ENCODE assay signal across 16 cellular contexts in genomic region chr1:178048426-178048825, GRCh38. TPM values are rescaled to one million over a fixed set of nuclear protein-coding genes. Genes with fewer than 3 reads are reported as not detected.
DNase-seq lines count a peak whose midpoint lies in the region; ATAC-seq and TF ChIP-seq lines count a peak whose summit lies in the region.
"Had no signal": no experiment of that assay in that cellular context is flagged by ENCODE, and none has a peak within 500 bp of the region (broad histone marks: within the 10 kb centered on the region; RNA-seq: fewer than 3 reads in every experiment).

No MANE protein-coding gene starts in this region.

- H3K27me3 Mint-ChIP-seq in activated T-cell treated with anti-CD3 and anti-CD28 coated beads, Interleukin-2, amount 50 U/mL, for 4 hours (ENCODE audit: low read depth), result no peaks in the 10 kb centered on the region

- H3K4me3 ChIP-seq in GM23248 (no peak overlapping the region), epithelial cell of esophagus (ENCODE audit: low read length) (no peak overlapping the region), neural cell (ENCODE audit: low read length) (peak overlapping the region; percentile 3)
- H3K4me3 ChIP-seq: SJCRH30 had no signal

- no peak overlapping the region for H3K4me3 Mint-ChIP-seq in activated T-cell treated with anti-CD3 and anti-CD28 coated beads, Interleukin-2, amount 50 U/mL, for 4 hours
- H3K4me3 Mint-ChIP-seq: CD4-positive, alpha-beta memory T cell; H9 had no signal

- no peaks in the 10 kb centered on the region for H3K9me3 ChIP-seq in GM23248 (ENCODE audit: low read depth)
- no peaks in the 10 kb centered on the region for H3K9me3 ChIP-seq in neural cell (ENCODE audit: low read length)
- H3K9me3 ChIP-seq: BE2C, SJCRH30 had no signal

- H3K27me3 ChIP-seq in GM23248 (replicated peaks; ENCODE audit: insufficient read depth) (no peaks in the 10 kb centered on the region), neural cell (ENCODE audit: insufficient read depth, low read depth, low read length) (no peaks in the 10 kb centered on the region)
- H3K27me3 ChIP-seq: BE2C, SJCRH30 had no signal

- H3K9me2 ChIP-seq in GM23248 (ENCODE audit: insufficient read depth) (no peaks in the 10 kb centered on the region), neural cell (ENCODE audit: insufficient read depth, low read length) (no peaks in the 10 kb centered on the region)

- no peak overlapping the region for H3K9ac ChIP-seq in GM23248
- H3K9ac ChIP-seq in neural cell (ENCODE audit: low read length), result no peak overlapping the region

- no peaks in the 10 kb centered on the region for H3K4me1 Mint-ChIP-seq in activated T-cell treated with anti-CD3 and anti-CD28 coated beads, Interleukin-2, amount 50 U/mL, for 4 hours (ENCODE audit: low read depth)
- H3K4me1 Mint-ChIP-seq: CD4-positive, alpha-beta memory T cell had no signal

- peaks cover 30% of the 10 kb centered on the region for H3K4me1 ChIP-seq in GM23248 (ENCODE audit: insufficient read depth)
- H3K4me1 ChIP-seq: BE2C, SJCRH30 had no signal

- H3K9me3 Mint-ChIP-seq in activated T-cell treated with anti-CD3 and anti-CD28 coated beads, Interleukin-2, amount 50 U/mL, for 4 hours, result no peaks in the 10 kb centered on the region
- H3K9me3 Mint-ChIP-seq: H9 had no signal

- TF ChIP-seq RAD21 in neural cell (conservative IDR thresholded peaks at IDR 0.05), result no peak

- H3F3A ChIP-seq in GM23248 (ENCODE audit: insufficient read depth) (peaks cover 15% of the 10 kb centered on the region; the same call in 1 of the 2 replicates), neural cell (ENCODE audit: insufficient read depth, low read length, poor library complexity, severe bottlenecking) (no peaks in the 10 kb centered on the region)

- H3K4me2 ChIP-seq in GM23248 (ENCODE audit: unreplicated experiment) (peak overlapping the region; percentile 25), neural cell (ENCODE audit: low read length) (no peak overlapping the region)

- TF ChIP-seq CTCF in epithelial cell of esophagus (IDR thresholded peaks at IDR 0.05; ENCODE audit: insufficient read depth, low read depth, low read length, missing control alignments), result no peak
- no peak for TF ChIP-seq CTCF in neural cell (IDR thresholded peaks at IDR 0.05; ENCODE audit: poor library complexity, severe bottlenecking)

- ATAC-seq in activated T-cell treated with anti-CD3 and anti-CD28 coated beads, Interleukin-2, amount 50 U/mL, for 4 hours, result no peak
- no peak for ATAC-seq in HG02870 (IDR thresholded peaks at IDR 0.05; ENCODE audit: unreplicated experiment)
- no peak for ATAC-seq in GM21576 (IDR thresholded peaks at IDR 0.05; ENCODE audit: unreplicated experiment)

- in situ Hi-C loops in GM23248 (cut with MboI), result no loop called here

- H3K36me3 Mint-ChIP-seq in activated T-cell treated with anti-CD3 and anti-CD28 coated beads, Interleukin-2, amount 50 U/mL, for 4 hours (ENCODE audit: insufficient read depth), result no peaks in the 10 kb centered on the region
- H3K36me3 Mint-ChIP-seq: CD4-positive, alpha-beta memory T cell had no signal

- H2AFZ ChIP-seq in GM23248 (no peak overlapping the region), neural cell (ENCODE audit: low read depth, low read length) (no peak overlapping the region)

- no peaks in the 10 kb centered on the region for H3K36me3 ChIP-seq in GM23248 (ENCODE audit: low read depth)
- no peaks in the 10 kb centered on the region for H3K36me3 ChIP-seq in neural cell (ENCODE audit: insufficient read depth, low read length)
- H3K36me3 ChIP-seq: BE2C, SJCRH30 had no signal

- 82 to 93% methylated on average over 1 of the region's 1 CpG for WGBS in GM23248 (ENCODE audit: low coverage in 1 of 2, low lambda C conversion rate in 2 of 2, missing lambda C conversion rate in 2 of 2), 2 experiments

- H4K20me1 ChIP-seq in GM23248 (ENCODE audit: insufficient read depth) (no peaks in the 10 kb centered on the region), neural cell (ENCODE audit: insufficient read depth) (no peaks in the 10 kb centered on the region)

- TF ChIP-seq EP300 in neural cell (conservative IDR thresholded peaks at IDR 0.05; ENCODE audit: poor library complexity, severe bottlenecking), result no peak

- no peaks in the 10 kb centered on the region for H3K79me2 ChIP-seq in GM23248 (ENCODE audit: insufficient read depth)
- H3K79me2 ChIP-seq in neural cell (replicated peaks; ENCODE audit: insufficient read depth, low read length), result no peaks in the 10 kb centered on the region

- H3K27ac ChIP-seq in GM23248 (peak overlapping the region; percentile 51), neural cell (ENCODE audit: low read length) (peak overlapping the region; percentile 51)
- H3K27ac ChIP-seq: SJCRH30 had no signal

- DNase-seq in AG20443 (ENCODE audit: low spot score), result peak; percentile 28
- DNase-seq in GM23248, result peak; percentile 87
- DNase-seq in epithelial cell of esophagus (ENCODE audit: low read depth), result peak; percentile 71
- no peak for DNase-seq in SHP77 (lab: John Stamatoyannopoulos, UW)
- DNase-seq in activated T-cell treated with anti-CD3 and anti-CD28 coated beads, Interleukin-2, amount 50 U/mL, for 4 hours, result no peak
- DNase-seq: BE2C; CD4-positive, alpha-beta memory T cell; NCI-H1930; NCI-H446; NK-92 treated with Interleukin-12 subunit alpha and Interleukin-12 subunit beta, amount 100 ng/mL, for 24 hours; RPMI8226; SJCRH30 had no signal

TF ChIP-seq in neural cell, 6 proteins besides CTCF, POLR2A, EP300 and RAD21:
- TF ChIP-seq EZH2 (IDR thresholded peaks at IDR 0.05; ENCODE audit: borderline replicate concordance, insufficient read depth, low read length, poor library complexity, severe bottlenecking) (no peak), MXI1 (conservative IDR thresholded peaks at IDR 0.05; ENCODE audit: poor library complexity, severe bottlenecking) (no peak)

RNA-seq across cellular contexts. Expression of gene RASAL2, which starts 45.5 kb away (rescaled TPM):
- 21.5 and 23.1 TPM in 2 replicates for total RNA-seq in GM23248 (2014; rRNA removed; shearing (Covaris generic))
- 9.5 and 10.1 TPM in 2 replicates for polyA plus RNA-seq in GM23248 (2016; fragmentation: Nextera tagmentation; extraction: Ambion mirVana)
- polyA plus RNA-seq in neural cell, result 73.0 and 73.3 TPM in 2 replicates
- 133 and 151 TPM in 2 replicates for polyA minus RNA-seq in neural cell
- total RNA-seq in activated T-cell treated with anti-CD3 and anti-CD28 coated beads, Interleukin-2, amount 50 U/mL, for 4 hours, result under 1 TPM; 0.03 to 0.15 (median 0.08) TPM
- polyA plus RNA-seq: CD4-positive, alpha-beta memory T cell had no signal

Comparison
In these comparisons a context has a peak if more than half of its experiments do, and no peak if none do; other contexts are left out.
1. DNase-seq: peak in AG20443 (single experiment), GM23248 (single experiment) and epithelial cell of esophagus (single experiment); none in SHP77 (0 of 2) and activated T-cell treated with anti-CD3 and anti-CD28 coated beads, Interleukin-2, amount 50 U/mL, for 4 hours (single experiment).
2. RNA of gene RASAL2, which starts 45.5 kb away (total RNA-seq): 21.5 to 23.1 TPM in GM23248; 0.03 to 0.15 TPM in activated T-cell treated with anti-CD3 and anti-CD28 coated beads, Interleukin-2, amount 50 U/mL, for 4 hours; every median in the first group is over 10 times any median in the second.